Comparison of ENCODE assay signal across 2 cellular contexts in the genomic region with DNA sequence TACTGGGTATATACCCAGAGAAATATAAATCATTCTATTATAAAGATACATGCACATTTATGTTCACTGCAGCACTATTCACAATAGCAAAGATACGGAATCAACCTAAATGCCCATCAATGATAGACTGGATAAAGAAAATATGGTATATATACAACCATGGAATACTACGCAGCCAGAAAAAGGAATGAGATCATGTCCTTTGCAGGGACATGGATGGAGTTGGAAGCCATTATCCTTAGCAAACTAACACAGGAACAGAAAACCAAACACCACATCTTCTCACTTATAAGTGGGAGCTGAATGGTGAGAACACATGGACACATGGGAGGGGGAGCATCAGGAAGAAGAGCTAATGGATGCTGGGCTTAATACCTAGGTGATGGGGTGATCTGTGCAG. TPM values are rescaled to one million over a fixed set of nuclear protein-coding genes. Genes with fewer than 3 reads are reported as not detected.
"Had no signal": no experiment of that assay in that cellular context is flagged by ENCODE, and none has a peak within 500 bp of the region (broad histone marks: within the 10 kb centered on the region; RNA-seq: fewer than 3 reads in every experiment).

No MANE protein-coding gene starts in this region.

RNA-seq across cellular contexts. Expression of gene DIO1, which starts 12.1 kb away (rescaled TPM):
- total RNA-seq: G401, GM12878 had no signal
